ENCODE assay signal across 8 cellular contexts in the genomic region with DNA sequence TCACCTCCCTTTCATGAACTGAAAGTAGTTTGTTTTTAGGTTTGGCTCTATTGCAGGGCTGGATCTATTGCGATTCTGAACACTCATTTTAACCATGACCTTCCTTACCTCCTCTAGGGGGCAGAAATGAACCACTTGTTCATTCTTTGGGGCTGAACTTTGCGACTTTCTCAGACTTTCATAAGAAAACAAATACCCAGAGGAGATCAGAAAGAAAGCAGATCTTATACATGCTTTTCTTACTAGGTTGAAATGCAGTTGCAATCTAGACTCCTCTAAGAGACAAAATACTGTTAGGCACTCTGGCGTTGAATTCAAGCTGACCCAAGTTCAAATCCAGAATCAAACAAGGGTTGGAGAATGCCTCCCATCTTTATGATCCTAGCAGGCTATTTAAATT. TPM values are rescaled to one million over a fixed set of nuclear protein-coding genes. Genes with fewer than 3 reads are reported as not detected.
DNase-seq lines count a peak whose midpoint lies in the region; ATAC-seq and TF ChIP-seq lines count a peak whose summit lies in the region.

No MANE protein-coding gene starts in this region.

- in situ Hi-C loops in SK-MEL-5 (cut with HindIII; ENCODE audit: low pct_unique_long_range_greater_than_20kb, low sequenced_read_pairs), result no loop called here

- DNase-seq in ELR (ENCODE audit: low read depth) (peak; percentile 74), Kasumi-1 (lab: John Stamatoyannopoulos, UW) (peak; percentile 86 to 90), SK-MEL-5 (ENCODE audit: low read depth, low spot score) (peak; percentile 81), epithelial cell of esophagus (ENCODE audit: low read depth) (peak; percentile 73), myocyte (ENCODE audit: low read depth) (peak; percentile 76)

- H3K4me3 ChIP-seq in epithelial cell of esophagus (ENCODE audit: low read length), result no peak overlapping the region

- ATAC-seq in GM19467 (IDR thresholded peaks at IDR 0.05; ENCODE audit: unreplicated experiment) (no peak), GM21447 (IDR thresholded peaks at IDR 0.05; ENCODE audit: unreplicated experiment) (no peak), HG02588 (IDR thresholded peaks at IDR 0.05; ENCODE audit: unreplicated experiment) (no peak)

- peak; percentile 82 for TF ChIP-seq CTCF in epithelial cell of esophagus (IDR thresholded peaks at IDR 0.05; ENCODE audit: insufficient read depth, low read depth, low read length, missing control alignments)

RNA-seq across cellular contexts. Expression of a gene that starts 32.6 kb away (rescaled TPM):
- 28.4 and 31.2 TPM in 2 replicates for total RNA-seq in SK-MEL-5 (2014; rRNA removed; shearing (Covaris generic))
- 46.4 and 58.0 TPM in 2 replicates for polyA plus RNA-seq in SK-MEL-5 (2015; cell fraction: cytosol; rRNA removed)
- polyA plus RNA-seq in SK-MEL-5 (2015; cell fraction: nucleus; rRNA removed), result 126 and 148 TPM in 2 replicates
- total RNA-seq in myocyte, result 4.4 and 5.2 TPM in 2 replicates
- polyA plus RNA-seq in myocyte (2012), result 5.8 TPM
